In genomic region chr7:100745184-100745583, GRCh38 we compare ENCODE assay signal across 9 cellular contexts. TPM values are rescaled to one million over a fixed set of nuclear protein-coding genes. Genes with fewer than 3 reads are reported as not detected.
DNase-seq lines count a peak whose midpoint lies in the region; ATAC-seq and TF ChIP-seq lines count a peak whose summit lies in the region.
"Had no signal": no experiment of that assay in that cellular context is flagged by ENCODE, and none has a peak within 500 bp of the region (broad histone marks: within the 10 kb centered on the region; RNA-seq: fewer than 3 reads in every experiment).

No MANE protein-coding gene starts in this region.

- TF ChIP-seq POLR2A in spleen (IDR thresholded peaks at IDR 0.05) = no peak

- H3K36me3 ChIP-seq in right atrium auricular region (no peaks in the 10 kb centered on the region), spleen (no peaks in the 10 kb centered on the region)

- 4 to 43% (median 30%) methylated on average over 27 to 28 of the region's 28 CpGs for WGBS in spleen, 5 donors

- H3K4me3 ChIP-seq in right atrium auricular region (peak overlapping the region in 1 of 2 donors; percentile 41), spleen (peak overlapping the region in 6 of 8 donors; percentile 13 to 58 (median 30))

- H3K27me3 ChIP-seq in right atrium auricular region = no peaks in the 10 kb centered on the region
- peaks cover 0 to 53% (median 0%) of the 10 kb centered on the region in 7 donors for H3K27me3 ChIP-seq in spleen (replicated peaks in 1 of 7)

- intact Hi-C loops in Right ventricle myocardium superior (cut with DNase I) (no loop called here), spleen (cut with DNase I; ENCODE audit: low total_unique reads) (no loop called here)

- no peaks in the 10 kb centered on the region for H3K4me1 ChIP-seq in right atrium auricular region
- H3K4me1 ChIP-seq in spleen = peaks cover 0 to 13% (median 0%) of the 10 kb centered on the region in 6 donors

- TF ChIP-seq CTCF in right atrium auricular region (IDR thresholded peaks at IDR 0.05) (no peak), spleen (IDR thresholded peaks at IDR 0.05 in 8 of 11, conservative IDR thresholded peaks at IDR 0.05 in 3 of 11) (no peak)

- H3K27ac ChIP-seq in right atrium auricular region (no peak overlapping the region), spleen (no peak overlapping the region)

- H3K9me3 ChIP-seq in right atrium auricular region (no peaks in the 10 kb centered on the region), spleen (no peaks in the 10 kb centered on the region)

- peak; percentile 56 for ATAC-seq in Right ventricle myocardium superior (ENCODE audit: poor library complexity)
- no peak for ATAC-seq in GM21360 (IDR thresholded peaks at IDR 0.05; ENCODE audit: unreplicated experiment)

- peak; percentile 73 for DNase-seq in Right ventricle myocardium superior
- DNase-seq in right atrium auricular region (ENCODE audit: low spot score) = no peak
- peak; percentile 6 for DNase-seq in activated naive CD8-positive, alpha-beta T cell treated with anti-CD3 and anti-CD28 coated beads, Interleukin-2, amount 50 U/mL, for 16 hours (ENCODE audit: low read depth, low spot score)
- DNase-seq in hepatic stellate cell (ENCODE audit: low spot score) = peak; percentile 72
- DNase-seq in spleen = peak; percentile 82
- DNase-seq in NCI-H128 (lab: John Stamatoyannopoulos, UW; ENCODE audit: unreplicated experiment) = no peak
- DNase-seq in stimulated activated CD4-positive, alpha-beta T cell treated with anti-CD3 and anti-CD28 coated beads, Interleukin-15, amount 100 ng/mL, for 24 hours = no peak
- DNase-seq: DND-41 had no signal

RNA-seq across cellular contexts. Expression of gene ZAN, which starts 11.8 kb away (rescaled TPM):
- not detected for total RNA-seq in Right ventricle myocardium superior
- not detected for total RNA-seq in right atrium auricular region
- total RNA-seq in spleen = not detected
- polyA plus RNA-seq in spleen = under 1 TPM in 1 of 3 donors, not detected in 2; under 0.01 TPM

RNA-seq across cellular contexts. Expression of gene EPO, which starts 24.9 kb away (rescaled TPM):
- total RNA-seq in Right ventricle myocardium superior (not detected), right atrium auricular region (not detected), spleen (under 1 TPM in 1 of 7 donors, not detected in 6; 0.42 TPM)
- polyA plus RNA-seq in spleen = under 1 TPM; 0.06 to 0.26 (median 0.13) TPM

RNA-seq across cellular contexts. Expression of gene POP7, which starts 39.3 kb away (rescaled TPM):
- total RNA-seq in Right ventricle myocardium superior (27.1 TPM), right atrium auricular region (10 to 100 TPM; 19.1 to 28.7 TPM), spleen (10 to 100 TPM; 14.9 to 22.8 (median 17.2) TPM)
- polyA plus RNA-seq in spleen = 10 to 100 TPM; 30.6 to 39.1 (median 38.2) TPM

RNA-seq across cellular contexts. Expression of gene GIGYF1, which starts 51.1 kb away (rescaled TPM):
- 23.5 TPM for total RNA-seq in Right ventricle myocardium superior
- 10 to 100 TPM; 13.4 to 17.4 TPM for total RNA-seq in right atrium auricular region
- total RNA-seq in spleen = 100 to 1,000 TPM in 1 of 7 donors, 10 to 100 TPM in 6; 35.3 to 102 (median 71.5) TPM
- 10 to 100 TPM; 15.4 to 56.2 (median 36.0) TPM for polyA plus RNA-seq in spleen

Comparison
In these comparisons a context has a peak if more than half of its experiments do, and no peak if none do; other contexts are left out.
1. DNase-seq: peak in Right ventricle myocardium superior (single experiment), activated naive CD8-positive, alpha-beta T cell treated with anti-CD3 and anti-CD28 coated beads, Interleukin-2, amount 50 U/mL, for 16 hours (single experiment), hepatic stellate cell (single experiment) and spleen (single experiment); none in right atrium auricular region (single experiment), NCI-H128 (single experiment) and stimulated activated CD4-positive, alpha-beta T cell treated with anti-CD3 and anti-CD28 coated beads, Interleukin-15, amount 100 ng/mL, for 24 hours (single experiment).